Comparison of ENCODE assay signal across 28 cellular contexts in the genomic region with DNA sequence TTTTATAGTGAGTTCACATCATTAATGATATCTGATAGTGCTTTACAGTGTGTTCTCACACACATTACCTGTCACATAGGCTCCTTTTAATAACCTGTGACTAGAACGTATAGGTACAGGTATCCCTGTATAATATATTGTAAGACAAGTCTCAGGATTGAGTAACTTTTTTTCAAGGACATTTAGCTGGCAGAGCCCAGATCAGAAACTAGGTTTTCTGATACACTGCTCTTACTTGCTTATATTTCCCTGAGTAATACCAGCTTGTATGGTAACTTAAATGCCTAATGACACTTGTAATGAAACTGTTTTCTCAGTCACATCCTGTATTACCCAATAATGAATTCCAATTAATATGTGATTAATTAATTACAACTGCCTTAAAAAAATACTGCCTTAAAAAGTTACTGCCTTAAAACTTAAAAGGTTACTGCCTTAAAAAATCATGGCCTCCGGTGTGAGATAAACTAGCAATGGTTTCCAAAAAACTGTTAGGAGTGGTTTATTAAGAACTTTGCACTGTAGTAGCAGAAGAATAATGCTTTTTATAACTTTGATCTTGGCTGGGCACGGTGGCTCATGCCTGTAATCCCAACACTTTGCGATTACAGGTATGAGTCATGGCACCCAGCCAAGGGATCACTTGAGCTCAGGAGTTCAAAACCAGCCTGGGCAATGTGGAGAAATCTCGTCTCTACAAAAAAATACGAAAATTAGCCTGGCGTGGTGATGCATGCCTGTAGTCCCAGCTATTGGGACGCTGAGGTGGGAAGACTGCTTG. TPM values are rescaled to one million over a fixed set of nuclear protein-coding genes. Genes with fewer than 3 reads are reported as not detected.
A peak's percentile ranks its signal among the peaks of the same experiment; 100 is the strongest.
DNase-seq lines count a peak whose midpoint lies in the region; ATAC-seq, FAIRE-seq and TF ChIP-seq lines count a peak whose summit lies in the region.
"Had no signal": no experiment of that assay in that cellular context is flagged by ENCODE, and none has a peak within 500 bp of the region (broad histone marks: within the 10 kb centered on the region; RNA-seq: fewer than 3 reads in every experiment).

No MANE protein-coding gene starts in this region.

- no peaks in the 10 kb centered on the region for H3K27me3 Mint-ChIP-seq in Caco-2 (ENCODE audit: insufficient read depth, unreplicated experiment)
- no peaks in the 10 kb centered on the region for H3K27me3 Mint-ChIP-seq in immature natural killer cell (ENCODE audit: low read depth in 3 of 3)
- H3K27me3 Mint-ChIP-seq: CD4-positive, CD25-positive, alpha-beta regulatory T cell had no signal

- H3K36me3 ChIP-seq in GM23248 (ENCODE audit: low read depth) (peaks cover 13% of the 10 kb centered on the region; the same call in 1 of the 2 replicates), colonic mucosa (no peaks in the 10 kb centered on the region), Caco-2 (ENCODE audit: control insufficient read depth, insufficient read depth, low read length) (no peaks in the 10 kb centered on the region)

- H3K4me3 ChIP-seq in GM23248 (no peak overlapping the region), colonic mucosa (no peak overlapping the region), Caco-2 (ENCODE audit: low read depth, low read length) (no peak overlapping the region)
- H3K4me3 ChIP-seq: BLaER1, MG63 had no signal

- peaks cover 16% of the 10 kb centered on the region for H3K4me1 ChIP-seq in GM23248 (ENCODE audit: insufficient read depth)
- H3K4me1 ChIP-seq in colonic mucosa = peaks cover 4% of the 10 kb centered on the region
- H3K4me1 ChIP-seq in Caco-2 = no peaks in the 10 kb centered on the region
- H3K4me1 ChIP-seq: BLaER1 had no signal

- BruUV-seq in Caco-2 (replicated peaks; lab: Mats Ljungman, UMichigan) = no TSS peak

- H3K27ac ChIP-seq in GM23248 = no peak overlapping the region
- H3K27ac ChIP-seq in colonic mucosa = no peak overlapping the region
- H3K27ac ChIP-seq: BLaER1 had no signal

- H3K4me2 ChIP-seq in GM23248 (ENCODE audit: unreplicated experiment) = no peak overlapping the region
- H3K4me2 ChIP-seq: BLaER1 had no signal

- H2AFZ ChIP-seq in GM23248 = no peak overlapping the region

- H3K36me3 Mint-ChIP-seq in Caco-2 (ENCODE audit: insufficient read depth, unreplicated experiment) = peaks cover under 1% of the 10 kb centered on the region
- H3K36me3 Mint-ChIP-seq in immature natural killer cell = peaks cover 9 to 20% (median 20%) of the 10 kb centered on the region in 3 donors

- no peak overlapping the region for H3K4me3 Mint-ChIP-seq in Caco-2 (ENCODE audit: unreplicated experiment)
- no peak overlapping the region for H3K4me3 Mint-ChIP-seq in immature natural killer cell
- H3K4me3 Mint-ChIP-seq: CD4-positive, CD25-positive, alpha-beta regulatory T cell had no signal

- H3K9ac ChIP-seq in GM23248 = no peak overlapping the region
- no peak overlapping the region for H3K9ac ChIP-seq in colonic mucosa (ENCODE audit: low read depth in 2 of 2, low read length in 2 of 2)
- H3K9ac ChIP-seq: BLaER1 had no signal

- 0 out of 2 replicates have a peak, but pooled peaks cover 8% of the 10 kb centered on the region for H3F3A ChIP-seq in GM23248 (ENCODE audit: insufficient read depth)

- H3K9me2 ChIP-seq in GM23248 (ENCODE audit: insufficient read depth) = no peaks in the 10 kb centered on the region

- H4K20me1 ChIP-seq in GM23248 (ENCODE audit: insufficient read depth) = no peaks in the 10 kb centered on the region
- H4K20me1 ChIP-seq: BLaER1 had no signal

- POLR2A ChIA-PET in Caco-2 (lab: Charles Lee) = no interaction called here

- no peaks in the 10 kb centered on the region for H3K4me1 Mint-ChIP-seq in Caco-2 (ENCODE audit: low read depth, unreplicated experiment)
- H3K4me1 Mint-ChIP-seq in immature natural killer cell = peaks cover 8 to 18% of the 10 kb centered on the region in 2 donors

- intact Hi-C loops in colonic mucosa (cut with DNase I) = no loop called here
- intact Hi-C loops in left colon (cut with DNase I, micrococcal nuclease) = no loop called here
- intact Hi-C loops in Caco-2 (cut with micrococcal nuclease; ENCODE audit: unreplicated experiment) = no loop called here

- peak; percentile 73 for ATAC-seq in left colon
- ATAC-seq in GM19397 (IDR thresholded peaks at IDR 0.05; ENCODE audit: unreplicated experiment) = no peak
- ATAC-seq: HepG2, Panc1 had no signal

- TF ChIP-seq CTCF in D721Med (IDR thresholded peaks at IDR 0.05; ENCODE audit: insufficient read depth, missing control alignments) (no peak), colonic mucosa (IDR thresholded peaks at IDR 0.05) (no peak), Caco-2 (IDR thresholded peaks at IDR 0.05; ENCODE audit: insufficient read depth in 1 of 2, low read depth in 1 of 2, low read length in 1 of 2, severe bottlenecking in 1 of 2, unreplicated experiment in 1 of 2) (no peak), GM20000 (IDR thresholded peaks at IDR 0.05; ENCODE audit: extremely low read depth, missing control alignments) (no peak)

- H3K79me2 ChIP-seq in GM23248 (ENCODE audit: insufficient read depth) = peaks cover 60% of the 10 kb centered on the region

- 89 to 91% methylated on average over 8 of the region's 8 CpGs for WGBS in GM23248 (ENCODE audit: low coverage in 1 of 2, low lambda C conversion rate in 2 of 2, missing lambda C conversion rate in 2 of 2), 2 experiments

- H3K27me3 ChIP-seq in GM23248 (replicated peaks; ENCODE audit: insufficient read depth) (no peaks in the 10 kb centered on the region), colonic mucosa (no peaks in the 10 kb centered on the region), Caco-2 (replicated peaks; ENCODE audit: control insufficient read depth, insufficient read depth, low read length) (no peaks in the 10 kb centered on the region)
- H3K27me3 ChIP-seq: BLaER1, MG63 had no signal

- FAIRE-seq in D721Med (lab: Jason Lieb, UNC) = peak; percentile 11
- FAIRE-seq: HepG2 had no signal

- no peaks in the 10 kb centered on the region for H3K9me3 ChIP-seq in GM23248 (ENCODE audit: low read depth)
- H3K9me3 ChIP-seq in colonic mucosa = no peaks in the 10 kb centered on the region
- H3K9me3 ChIP-seq in Caco-2 = no peaks in the 10 kb centered on the region
- H3K9me3 ChIP-seq: BLaER1, MG63 had no signal

- CTCF ChIA-PET in Caco-2 (lab: Charles Lee) = no interaction called here

- no peak overlapping the region for H3K27ac Mint-ChIP-seq in Caco-2 (ENCODE audit: unreplicated experiment)
- H3K27ac Mint-ChIP-seq in immature natural killer cell = no peak overlapping the region
- H3K27ac Mint-ChIP-seq: CD4-positive, CD25-positive, alpha-beta regulatory T cell had no signal

- no peak for DNase-seq in D721Med (ENCODE audit: insufficient read length, low spot score)
- peak; percentile 7 for DNase-seq in GM23248
- peak; percentile 26 for DNase-seq in colonic mucosa
- peak in 1 of 2 donors; percentile 38 for DNase-seq in left colon
- DNase-seq in Caco-2 = no peak
- no peak for DNase-seq in immature natural killer cell
- no peak for DNase-seq in GM20000 (ENCODE audit: low spot score)
- DNase-seq: CD4-positive, CD25-positive, alpha-beta regulatory T cell; DMS 273 treated with DMSO at 0.1 percent for 48 hours; DMS79; EL; GF-D8; HCEC 1CT; Kasumi-1; MG63; NCI-H1105 treated with DMSO at 0.1 percent for 48 hours; NCI-H146; NCI-H1930; NCI-H2171; NCI-H226; NCI-H510A; NCI-H69; SHP77 treated with DMSO at 0.1 percent for 48 hours; T-helper 1 cell had no signal

- in situ Hi-C loops in GM23248 (cut with MboI) = no loop called here

- H3K9me3 Mint-ChIP-seq in Caco-2 (ENCODE audit: unreplicated experiment) (no peaks in the 10 kb centered on the region), immature natural killer cell (no peaks in the 10 kb centered on the region)
- H3K9me3 Mint-ChIP-seq: CD4-positive, CD25-positive, alpha-beta regulatory T cell had no signal

RNA-seq across cellular contexts. Expression of gene COPS4, which starts 11.9 kb away (rescaled TPM):
- total RNA-seq in GM23248 (2014; rRNA removed; shearing (Covaris generic)) = 69.2 and 83.7 TPM in 2 replicates
- polyA plus RNA-seq in GM23248 (2016; fragmentation: Nextera tagmentation; extraction: Ambion mirVana) = 67.0 and 74.0 TPM in 2 replicates
- 10 to 100 TPM; 25.2 to 28.8 TPM for total RNA-seq in colonic mucosa
- 10 to 100 TPM; 22.9 to 23.7 TPM for total RNA-seq in left colon
- 34.5 and 36.3 TPM in 2 replicates for total RNA-seq in Caco-2 (2022)
- 10 to 100 TPM; 61.0 to 90.6 (median 71.1) TPM for polyA plus RNA-seq in immature natural killer cell

RNA-seq across cellular contexts. Expression of gene LIN54, which starts 36.3 kb away (rescaled TPM):
- 10.4 and 13.3 TPM in 2 replicates for total RNA-seq in GM23248 (2014; rRNA removed; shearing (Covaris generic))
- polyA plus RNA-seq in GM23248 (2016; fragmentation: Nextera tagmentation; extraction: Ambion mirVana) = 6.4 and 6.8 TPM in 2 replicates
- total RNA-seq in colonic mucosa = 10 to 100 TPM; 14.6 to 17.9 TPM
- 10 to 100 TPM; 13.5 to 15.6 TPM for total RNA-seq in left colon
- 27.6 and 29.6 TPM in 2 replicates for total RNA-seq in Caco-2 (2022)
- 10 to 100 TPM in 1 of 3 donors, 1 to 10 TPM in 2; 5.5 to 13.1 (median 6.9) TPM for polyA plus RNA-seq in immature natural killer cell

Comparison
In these comparisons a context has a peak if more than half of its experiments do, and no peak if none do; other contexts are left out.
1. DNase-seq: peak in GM23248 (single experiment) and colonic mucosa (single experiment); none in D721Med (single experiment), Caco-2 (0 of 2), immature natural killer cell (0 of 3) and GM20000 (single experiment).